Comparison of ENCODE assay signal across 8 cellular contexts in the genomic region with DNA sequence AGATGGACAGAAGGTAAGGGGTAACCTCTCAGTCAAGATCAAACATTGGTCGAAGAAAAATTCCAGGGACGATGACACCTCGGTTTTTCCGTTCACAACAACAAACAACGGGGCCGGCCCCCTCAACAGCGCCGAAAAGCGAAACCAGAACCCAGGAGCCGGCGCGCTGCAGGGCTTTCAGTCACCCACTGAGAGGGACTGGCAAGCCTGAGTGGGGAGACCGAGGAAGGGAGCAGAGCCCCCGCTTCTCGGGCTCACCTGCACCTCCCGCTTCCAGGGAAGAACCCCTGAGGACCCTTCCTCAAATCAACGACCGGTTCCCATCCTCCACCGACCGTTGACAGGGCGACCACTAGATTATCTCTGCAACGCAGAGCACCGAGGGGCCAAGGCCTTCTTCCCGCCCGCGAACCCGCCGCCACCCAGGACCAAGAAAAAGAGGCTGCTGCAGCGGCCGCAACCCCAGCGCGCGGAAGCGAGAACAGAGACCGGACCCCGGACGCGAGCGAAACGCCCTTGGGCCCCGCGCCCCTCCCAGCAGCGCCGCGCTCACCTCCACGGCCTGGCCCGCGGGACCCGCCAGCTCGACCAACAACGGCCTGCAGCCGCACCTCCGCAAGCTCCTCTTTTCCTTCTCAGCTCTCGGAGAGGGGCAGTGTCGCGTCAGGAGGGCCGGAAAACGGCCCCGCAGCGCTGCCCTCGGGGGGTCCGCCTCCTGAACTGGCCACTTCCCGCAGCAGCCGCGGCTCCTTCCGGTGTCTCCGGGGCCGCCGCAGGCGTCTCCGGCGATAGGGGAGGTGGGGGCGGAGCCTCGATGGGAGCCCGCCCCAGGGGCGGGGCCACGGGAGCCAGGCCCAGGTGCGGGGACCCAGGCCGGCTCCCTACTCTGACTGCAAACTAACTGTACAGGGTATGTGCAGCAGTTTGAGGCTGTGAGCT. TPM values are rescaled to one million over a fixed set of nuclear protein-coding genes. Genes with fewer than 3 reads are reported as not detected.
DNase-seq lines count a peak whose midpoint lies in the region; ATAC-seq, FAIRE-seq and TF ChIP-seq lines count a peak whose summit lies in the region.

A gene (minus strand): TSS at position 763 of the 939 bp plus-strand sequence. CDS start 18,155 bp downstream, outside the sequence.

- 0% methylated on average over 25 of the region's 79 CpGs; no CpG with 5 or more reads in 1 of the 2 donors for WGBS in gastroesophageal sphincter (ENCODE audit: low coverage in 1 of 2), 2 donors
- WGBS in suprapubic skin: under 1% methylated on average over 39 of the region's 79 CpGs

- DNase-seq in H7: peak; percentile 96
- DNase-seq in M059J (ENCODE audit: low read depth): peak; percentile 85
- DNase-seq in SK-N-DZ (ENCODE audit: low spot score): peak; percentile 87
- peak; percentile 91 for DNase-seq in activated naive CD4-positive, alpha-beta T cell treated with Interleukin-2 at 50 U/mL for 16 hours
- peak; percentile 16 to 93 (median 79) for DNase-seq in nucleus accumbens (lab: John Stamatoyannopoulos, UW)
- peak; percentile 87 to 88 for DNase-seq in suprapubic skin (ENCODE audit: low spot score in 2 of 2)

- H3K36me3 ChIP-seq in H7 (replicated peaks; ENCODE audit: control insufficient read depth, insufficient read depth, low read length) (no peaks in the 10 kb centered on the region), gastroesophageal sphincter (no peaks in the 10 kb centered on the region), suprapubic skin (no peaks in the 10 kb centered on the region)

- peaks cover 0 to 45% (median 13%) of the 10 kb centered on the region in 3 donors for H3K4me1 ChIP-seq in gastroesophageal sphincter
- H3K4me1 ChIP-seq in suprapubic skin: peaks cover 28% of the 10 kb centered on the region

- no peaks in the 10 kb centered on the region for H3K27me3 ChIP-seq in H7 (ENCODE audit: control insufficient read depth, insufficient read depth, low read length)
- H3K27me3 ChIP-seq in gastroesophageal sphincter: no peaks in the 10 kb centered on the region
- H3K27me3 ChIP-seq in suprapubic skin: no peaks in the 10 kb centered on the region

- H3K4me3 ChIP-seq in H7 (ENCODE audit: insufficient read depth, low read depth, low read length): peak within 1 kb of the TSS; percentile 98
- H3K4me3 ChIP-seq in gastroesophageal sphincter: peak within 1 kb of the TSS; percentile 83 to 90
- H3K4me3 ChIP-seq in suprapubic skin: peak within 1 kb of the TSS; percentile 85

- no peak for TF ChIP-seq EP300 in gastroesophageal sphincter (IDR thresholded peaks at IDR 0.05)
- no peak for TF ChIP-seq EP300 in suprapubic skin (IDR thresholded peaks at IDR 0.05)

- TF ChIP-seq CTCF in gastroesophageal sphincter (IDR thresholded peaks at IDR 0.05) (no peak), suprapubic skin (IDR thresholded peaks at IDR 0.05) (no peak)

- TF ChIP-seq POLR2A in gastroesophageal sphincter (IDR thresholded peaks at IDR 0.05): peak; percentile 61 to 69
- peak in 1 of 2 donors; percentile 73 for TF ChIP-seq POLR2A in suprapubic skin (IDR thresholded peaks at IDR 0.05)

- ATAC-seq in gastroesophageal sphincter: peak; percentile 96

- peak within 1 kb of the TSS; percentile 61 to 91 (median 88) for H3K27ac ChIP-seq in gastroesophageal sphincter
- H3K27ac ChIP-seq in suprapubic skin: peak within 1 kb of the TSS; percentile 87

- FAIRE-seq in G401.6 (lab: Jason Lieb, UNC): peak; percentile 47

- no peaks in the 10 kb centered on the region for H3K9me3 ChIP-seq in gastroesophageal sphincter
- H3K9me3 ChIP-seq in suprapubic skin: no peaks in the 10 kb centered on the region

RNA-seq across cellular contexts. Expression of the gene that starts here (rescaled TPM):
- total RNA-seq in H7 (2014; rRNA removed; shearing (Covaris generic)): 86.4 and 101 TPM in 2 replicates
- 60.6 and 85.9 TPM in 2 replicates for total RNA-seq in M059J (2014; rRNA removed; shearing (Covaris generic))
- 66.4 and 70.9 TPM in 2 replicates for polyA plus RNA-seq in SK-N-DZ (2014; cell fraction: cytosol; rRNA removed)
- 61.6 and 62.2 TPM in 2 replicates for polyA plus RNA-seq in SK-N-DZ (2014; cell fraction: nucleus; rRNA removed)
- total RNA-seq in gastroesophageal sphincter (10 to 100 TPM; 54.4 to 94.0 (median 84.6) TPM), suprapubic skin (100 to 1,000 TPM in 1 of 4 donors, 10 to 100 TPM in 3; 45.3 to 108 (median 53.6) TPM)

Comparison
In these comparisons a context has a peak if more than half of its experiments do, and no peak if none do; other contexts are left out.
1. Peak in every context shown above with its lines: DNase-seq, ATAC-seq, H3K4me3 ChIP-seq and H3K27ac ChIP-seq.